27 cellular contexts compared by ENCODE assay signal in genomic region chr18:47992903-47993302, GRCh38.
"Had no signal": no experiment of that assay in that cellular context is flagged by ENCODE, and none has a peak within 500 bp of the region (broad histone marks: within the 10 kb centered on the region; RNA-seq: fewer than 3 reads in every experiment).

No MANE protein-coding gene starts in this region.

- H3K4me1 ChIP-seq: gastrocnemius medialis, parathyroid adenoma, suprapubic skin, transverse colon, upper lobe of right lung, uterus had no signal

- H3K9me3 ChIP-seq: suprapubic skin, upper lobe of right lung, uterus had no signal

- H2AFZ ChIP-seq: parathyroid adenoma had no signal

- FAIRE-seq: colon had no signal

- H3K27me3 ChIP-seq: gastrocnemius medialis, suprapubic skin, upper lobe of right lung, uterus had no signal

- H3K79me2 ChIP-seq: parathyroid adenoma had no signal

- ATAC-seq: esophagus mucosa; gastrocnemius medialis; left lobe of liver; mucosa of descending colon; natural killer cell treated with Interleukin-12 subunit alpha and Interleukin-12 subunit beta and Interleukin-15 and Interleukin-18, amount 100 ng/mL, for 72 hours; sciatic nerve; stimulated activated naive CD8-positive, alpha-beta T cell treated with anti-CD3 and anti-CD28 coated beads, Interleukin-15, amount 100 ng/mL, for 72 hours had no signal

- H3K4me3 ChIP-seq: dorsolateral prefrontal cortex, gastrocnemius medialis, mucosa of descending colon, smooth muscle cell, suprapubic skin, transverse colon, upper lobe of right lung, uterus had no signal

- H3K36me3 ChIP-seq: gastrocnemius medialis, suprapubic skin, transverse colon, upper lobe of right lung, uterus had no signal

- DNase-seq: dorsolateral prefrontal cortex; effector CD8-positive, alpha-beta T cell; endodermal cell; foreskin fibroblast; gastrocnemius medialis; hippocampal formation; mesenchymal stem cell; mucosa of descending colon; naive B cell; stimulated activated CD4-positive, alpha-beta T cell treated with anti-CD3 and anti-CD28 coated beads, Interleukin-12 subunit alpha, Interleukin-12 subunit beta, amount 100 ng/mL, for 4 hours; stimulated activated CD4-positive, alpha-beta T cell treated with anti-CD3 and anti-CD28 coated beads, Interleukin-1b, Interleukin-23, amount 100 ng/mL, for 48 hours; stimulated activated CD4-positive, alpha-beta T cell treated with anti-CD3 and anti-CD28 coated beads, Interleukin-4, amount 100 ng/mL, for 1 hour; stimulated activated CD8-positive, alpha-beta memory T cell treated with anti-CD3 and anti-CD28 coated beads, Interleukin-4, amount 100 ng/mL, for 48 hours; stimulated activated naive CD4-positive, alpha-beta T cell; stimulated activated naive CD8-positive, alpha-beta T cell treated with anti-CD3 and anti-CD28 coated beads, Interleukin-15, amount 100 ng/mL, for 72 hours; transverse colon; upper lobe of right lung; uterus had no signal

- H3K9ac ChIP-seq: parathyroid adenoma had no signal

- H3K4me2 ChIP-seq: smooth muscle cell had no signal

- H3K27ac ChIP-seq: dorsolateral prefrontal cortex, epithelial cell of prostate, gastrocnemius medialis, parathyroid adenoma, suprapubic skin, transverse colon, upper lobe of right lung, uterus had no signal
